Comparison of ENCODE assay signal across 1 cellular context in genomic region chr7:129225206-129225930, GRCh38.
TF ChIP-seq lines count a peak whose summit lies in the region.

No MANE protein-coding gene starts in this region.

TF ChIP-seq in K562, 482 proteins besides CTCF, POLR2A, EP300 and RAD21 (continued from another document and continues in another):
- TF ChIP-seq ZNF318 (IDR thresholded peaks at IDR 0.05; ENCODE audit: borderline replicate concordance in 1 of 2, low read depth in 1 of 2) = no peak
- TF ChIP-seq DIDO1 (tag; IDR thresholded peaks at IDR 0.05; ENCODE audit: low read depth) = no peak
- no peak for TF ChIP-seq TBL1XR1 (IDR thresholded peaks at IDR 0.05; ENCODE audit: low read length in 2 of 2)
- no peak for TF ChIP-seq EP400 (IDR thresholded peaks at IDR 0.05)
- TF ChIP-seq TEAD2 (tag; IDR thresholded peaks at IDR 0.05) = no peak
- TF ChIP-seq MNT (conservative IDR thresholded peaks at IDR 0.05) = 0 out of 4 replicates have a peak, but pooled peaks of 1 of the 2 experiments have one; percentile 23
- TF ChIP-seq ZNF232 (CRISPR knock-in tag; IDR thresholded peaks at IDR 0.05) = peak; percentile 59; the same call in 1 of the 2 replicates
- TF ChIP-seq ZNF766 (CRISPR knock-in tag; conservative IDR thresholded peaks at IDR 0.05) = no peak
- TF ChIP-seq CREB1 (IDR thresholded peaks at IDR 0.05) = peak; percentile 52; the same call in 1 of the 2 replicates
- no peak for TF ChIP-seq CREB1 (CRISPR knock-in tag; IDR thresholded peaks at IDR 0.05)
- TF ChIP-seq CHD7 (IDR thresholded peaks at IDR 0.05; ENCODE audit: low read depth, low read length) = no peak
- TF ChIP-seq TEAD1 (CRISPR knock-in tag; IDR thresholded peaks at IDR 0.05) = no peak
- TF ChIP-seq RNF2 (IDR thresholded peaks at IDR 0.05) = no peak
- TF ChIP-seq, protein P1, sequence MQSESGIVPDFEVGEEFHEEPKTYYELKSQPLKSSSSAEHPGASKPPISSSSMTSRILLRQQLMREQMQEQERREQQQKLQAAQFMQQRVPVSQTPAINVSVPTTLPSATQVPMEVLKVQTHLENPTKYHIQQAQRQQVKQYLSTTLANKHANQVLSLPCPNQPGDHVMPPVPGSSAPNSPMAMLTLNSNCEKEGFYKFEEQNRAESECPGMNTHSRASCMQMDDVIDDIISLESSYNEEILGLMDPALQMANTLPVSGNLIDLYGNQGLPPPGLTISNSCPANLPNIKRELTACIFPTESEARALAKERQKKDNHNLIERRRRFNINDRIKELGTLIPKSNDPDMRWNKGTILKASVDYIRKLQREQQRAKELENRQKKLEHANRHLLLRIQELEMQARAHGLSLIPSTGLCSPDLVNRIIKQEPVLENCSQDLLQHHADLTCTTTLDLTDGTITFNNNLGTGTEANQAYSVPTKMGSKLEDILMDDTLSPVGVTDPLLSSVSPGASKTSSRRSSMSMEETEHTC (IDR thresholded peaks at IDR 0.05) = no peak
- TF ChIP-seq TFAP4 (CRISPR knock-in tag; IDR thresholded peaks at IDR 0.05; ENCODE audit: borderline replicate concordance) = no peak
- TF ChIP-seq, protein P2, sequence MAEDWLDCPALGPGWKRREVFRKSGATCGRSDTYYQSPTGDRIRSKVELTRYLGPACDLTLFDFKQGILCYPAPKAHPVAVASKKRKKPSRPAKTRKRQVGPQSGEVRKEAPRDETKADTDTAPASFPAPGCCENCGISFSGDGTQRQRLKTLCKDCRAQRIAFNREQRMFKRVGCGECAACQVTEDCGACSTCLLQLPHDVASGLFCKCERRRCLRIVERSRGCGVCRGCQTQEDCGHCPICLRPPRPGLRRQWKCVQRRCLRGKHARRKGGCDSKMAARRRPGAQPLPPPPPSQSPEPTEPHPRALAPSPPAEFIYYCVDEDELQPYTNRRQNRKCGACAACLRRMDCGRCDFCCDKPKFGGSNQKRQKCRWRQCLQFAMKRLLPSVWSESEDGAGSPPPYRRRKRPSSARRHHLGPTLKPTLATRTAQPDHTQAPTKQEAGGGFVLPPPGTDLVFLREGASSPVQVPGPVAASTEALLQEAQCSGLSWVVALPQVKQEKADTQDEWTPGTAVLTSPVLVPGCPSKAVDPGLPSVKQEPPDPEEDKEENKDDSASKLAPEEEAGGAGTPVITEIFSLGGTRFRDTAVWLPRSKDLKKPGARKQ (CRISPR knock-in tag; IDR thresholded peaks at IDR 0.05) = no peak
- no peak for TF ChIP-seq ZNF3 (CRISPR knock-in tag; IDR thresholded peaks at IDR 0.05)
- no peak for TF ChIP-seq ASH1L (IDR thresholded peaks at IDR 0.05; ENCODE audit: borderline replicate concordance, low read depth, partially characterized antibody)
- no peak for TF ChIP-seq FOXK2 (conservative IDR thresholded peaks at IDR 0.05 in 1 of 2, IDR thresholded peaks at IDR 0.05 in 1 of 2; ENCODE audit: low read depth in 2 of 2)
- TF ChIP-seq ESRRB (CRISPR knock-in tag; IDR thresholded peaks at IDR 0.05; ENCODE audit: borderline replicate concordance) = no peak
- no peak for TF ChIP-seq SMC3 (conservative IDR thresholded peaks at IDR 0.05; ENCODE audit: insufficient read depth, low read depth, low read length)
- peak in 1 of 2 experiments; percentile 29; a peak in 1 of 4 replicates for TF ChIP-seq TRIM24 (IDR thresholded peaks at IDR 0.05)
- no peak for TF ChIP-seq PHB2 (IDR thresholded peaks at IDR 0.05; ENCODE audit: low read depth)
- no peak for TF ChIP-seq FOS (IDR thresholded peaks at IDR 0.05; ENCODE audit: extremely low read depth, insufficient read length)
- no peak for TF ChIP-seq PHTF2 (CRISPR knock-in tag; IDR thresholded peaks at IDR 0.05)
- TF ChIP-seq ZNF175 (CRISPR knock-in tag; IDR thresholded peaks at IDR 0.05; ENCODE audit: low read depth) = no peak
- no peak for TF ChIP-seq RFX1 (IDR thresholded peaks at IDR 0.05)
- no peak for TF ChIP-seq HOXB6 (CRISPR knock-in tag; IDR thresholded peaks at IDR 0.05; ENCODE audit: borderline replicate concordance)
- TF ChIP-seq, protein P3, sequence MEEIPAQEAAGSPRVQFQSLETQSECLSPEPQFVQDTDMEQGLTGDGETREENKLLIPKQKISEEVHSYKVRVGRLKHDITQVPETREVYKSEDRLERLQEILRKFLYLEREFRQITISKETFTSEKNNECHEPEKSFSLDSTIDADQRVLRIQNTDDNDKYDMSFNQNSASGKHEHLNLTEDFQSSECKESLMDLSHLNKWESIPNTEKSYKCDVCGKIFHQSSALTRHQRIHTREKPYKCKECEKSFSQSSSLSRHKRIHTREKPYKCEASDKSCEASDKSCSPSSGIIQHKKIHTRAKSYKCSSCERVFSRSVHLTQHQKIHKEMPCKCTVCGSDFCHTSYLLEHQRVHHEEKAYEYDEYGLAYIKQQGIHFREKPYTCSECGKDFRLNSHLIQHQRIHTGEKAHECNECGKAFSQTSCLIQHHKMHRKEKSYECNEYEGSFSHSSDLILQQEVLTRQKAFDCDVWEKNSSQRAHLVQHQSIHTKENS (CRISPR knock-in tag; IDR thresholded peaks at IDR 0.05) = no peak
